In genomic region chr1:154941332-154941995, GRCh38 we compare ENCODE assay signal across 8 cellular contexts. TPM values are rescaled to one million over a fixed set of nuclear protein-coding genes. Genes with fewer than 3 reads are reported as not detected.
DNase-seq lines count a peak whose midpoint lies in the region; ATAC-seq, FAIRE-seq and TF ChIP-seq lines count a peak whose summit lies in the region.

No MANE protein-coding gene starts in this region.

- no peak for TF ChIP-seq CTCF in KMS-11 (conservative IDR thresholded peaks at IDR 0.05; ENCODE audit: low read depth, low read length)
- TF ChIP-seq CTCF in K562 (IDR thresholded peaks at IDR 0.05 in 2 of 3, conservative IDR thresholded peaks at IDR 0.05 in 1 of 3; ENCODE audit: insufficient read depth in 2 of 3, low read depth in 1 of 3, low read length in 3 of 3): no peak
- no peak for TF ChIP-seq CTCF in GM20000 (IDR thresholded peaks at IDR 0.05; ENCODE audit: extremely low read depth, missing control alignments)

- no peak for ATAC-seq in K562
- no peak for ATAC-seq in naive B cell (ENCODE audit: low read depth in 2 of 2)
- no peak for ATAC-seq in HG03196 (IDR thresholded peaks at IDR 0.05; ENCODE audit: unreplicated experiment)

- H4K20me1 ChIP-seq in KMS-11 (ENCODE audit: insufficient read depth) (no peaks in the 10 kb centered on the region), K562 (replicated peaks; ENCODE audit: control insufficient read depth, insufficient read depth, low read length) (0 out of 2 replicates have a peak, but pooled peaks cover 3% of the 10 kb centered on the region)

- H3K27me3 ChIP-seq in KMS-11 (ENCODE audit: insufficient read depth, low read depth): no peaks in the 10 kb centered on the region
- no peaks in the 10 kb centered on the region for H3K27me3 ChIP-seq in K562 (ENCODE audit: control insufficient read depth in 2 of 2, insufficient read depth in 2 of 2, low read length in 2 of 2)

- peak overlapping the region; percentile 52; the same call in 1 of the 2 replicates for H3K9ac ChIP-seq in KMS-11
- H3K9ac ChIP-seq in K562 (ENCODE audit: insufficient read depth in 1 of 2, low read depth in 2 of 2, low read length in 2 of 2): peak overlapping the region in 1 of 2 experiments; percentile 24; a peak in 1 of 4 replicates

- H3K4me1 Mint-ChIP-seq in naive B cell: peaks cover 57 to 80% (median 76%) of the 10 kb centered on the region in 3 donors

- H3K9me3 Mint-ChIP-seq in naive B cell: peaks cover 0 to 1% (median 0%) of the 10 kb centered on the region in 7 donors

- H2AFZ ChIP-seq in KMS-11 (ENCODE audit: low read depth): no peak overlapping the region
- H2AFZ ChIP-seq in K562 (ENCODE audit: low read depth, low read length): no peak overlapping the region

- in situ Hi-C loops in K562 (cut with MboI): no loop called here

- no peaks in the 10 kb centered on the region for H3K27me3 Mint-ChIP-seq in naive B cell

- H3K36me3 ChIP-seq in KMS-11 (ENCODE audit: insufficient read depth): no peaks in the 10 kb centered on the region
- no peaks in the 10 kb centered on the region for H3K36me3 ChIP-seq in K562 (ENCODE audit: control insufficient read depth, insufficient read depth, low read length)

- CTCF ChIA-PET in K562 (lab: Yijun Ruan, JAX; ENCODE audit: low intra/inter-chr PET ratio): no interaction called here

- no peak for TF ChIP-seq POLR2A in K562 (conservative IDR thresholded peaks at IDR 0.05)

- H3K4me3 Mint-ChIP-seq in naive B cell: peak overlapping the region in 7 of 8 donors; percentile 37 to 73 (median 51)

- H3K9me1 ChIP-seq in K562 (ENCODE audit: control insufficient read depth, insufficient read depth, low read length): no peaks in the 10 kb centered on the region

- H3K79me2 ChIP-seq in KMS-11 (ENCODE audit: insufficient read depth, low read depth) (no peaks in the 10 kb centered on the region), K562 (ENCODE audit: control insufficient read depth, insufficient read depth, low read length) (no peaks in the 10 kb centered on the region)

- peak overlapping the region in 3 of 6 donors; percentile 44 to 84 (median 65) for H3K27ac Mint-ChIP-seq in naive B cell

- H3K27ac ChIP-seq in KMS-11: peak overlapping the region; percentile 84
- no peak overlapping the region for H3K27ac ChIP-seq in K562 (ENCODE audit: extremely low read depth, low read depth, low read length)

- DNase-seq in COLO668 (lab: John Stamatoyannopoulos, UW; ENCODE audit: unreplicated experiment) (peak; percentile 32), K562 (ENCODE audit: extremely low read depth in 1 of 4, low spot score in 3 of 4) (peak in 2 of 4 experiments; percentile 34 to 40), naive B cell (no peak), GM20000 (ENCODE audit: low spot score) (no peak), NCI-H146 treated with DMSO at 0.1 percent for 48 hours (lab: John Stamatoyannopoulos, UW; ENCODE audit: unreplicated experiment) (no peak), NCI-H226 (no peak)

- peaks cover 0 to 5% of the 10 kb centered on the region in 2 donors for H3K36me3 Mint-ChIP-seq in naive B cell

- no peaks in the 10 kb centered on the region for H3K9me3 ChIP-seq in K562 (replicated peaks; ENCODE audit: control insufficient read depth, insufficient read depth, low read depth, low read length)

- POLR2A ChIA-PET in K562 (lab: Yijun Ruan, JAX): no interaction called here

- H3K4me3 ChIP-seq in KMS-11 (IDR thresholded peaks at IDR 0.05; ENCODE audit: insufficient read depth, low read depth, low read length): no peak overlapping the region
- no peak overlapping the region for H3K4me3 ChIP-seq in K562

- no peak for TF ChIP-seq RAD21 in K562 (CRISPR knock-in tag; conservative IDR thresholded peaks at IDR 0.05 in 1 of 2, IDR thresholded peaks at IDR 0.05 in 1 of 2)

- intact Hi-C loops in K562 (cut with micrococcal nuclease): no loop called here

- H3K4me2 ChIP-seq in KMS-11 (peak overlapping the region; percentile 76), K562 (ENCODE audit: insufficient read depth, low read length) (no peak overlapping the region)

- no peak for TF ChIP-seq EP300 in K562 (IDR thresholded peaks at IDR 0.05; ENCODE audit: low read length)

- BruUV-seq in K562 (replicated peaks; lab: Mats Ljungman, UMichigan): no TSS peak

- peaks cover 93% of the 10 kb centered on the region for H3K4me1 ChIP-seq in KMS-11 (ENCODE audit: low read depth, poor library complexity, severe bottlenecking)
- peaks cover 34 to 54% of the 10 kb centered on the region in 2 experiments; a peak in 4 of 5 replicates for H3K4me1 ChIP-seq in K562 (replicated peaks in 1 of 2; ENCODE audit: control insufficient read depth in 2 of 2, insufficient read depth in 2 of 2, low read length in 2 of 2)

- FAIRE-seq in K562 (lab: Jason Lieb, UNC): no peak

- WGBS in K562 (ENCODE audit: insufficient coverage, low coverage, missing lambda C conversion rate): 77% methylated on average over 5 of the region's 5 CpGs

RNA-seq across cellular contexts. Expression of gene PMVK, which starts 4.9 kb away (rescaled TPM):
- total RNA-seq in K562 (2011; cell fraction: chromatin; rRNA removed; ENCODE audit: low replicate concordance): 0.67 and 3.0 TPM in 2 replicates
- total RNA-seq in K562 (2011; cell fraction: nucleolus; rRNA removed): 3.2 and 5.5 TPM in 2 replicates
- total RNA-seq in K562 (2011; cell fraction: nucleoplasm; rRNA removed): 2.6 and 3.1 TPM in 2 replicates
- total RNA-seq in K562 (2014; rRNA removed): 6.3 and 6.5 TPM in 2 replicates
- total RNA-seq in K562 (2014; rRNA removed; fragmentation: Illumina TruSeq; extraction: Trizol): 4.7 and 6.0 TPM in 2 replicates
- total RNA-seq in K562 (2015; rRNA removed; fragmentation: Illumina TruSeq; extraction: Trizol): 9.4 and 9.9 TPM in 2 replicates
- 11.8 and 14.1 TPM in 2 replicates for total RNA-seq in K562 (2021)
- 9.5 and 11.4 TPM in 2 replicates for polyA plus RNA-seq in K562 (2011; rRNA removed)
- polyA plus RNA-seq in K562 (2011; cell fraction: cytosol; rRNA removed): 10.1 and 13.2 TPM in 2 replicates
- polyA plus RNA-seq in K562 (2011; cell fraction: nucleus; rRNA removed): 3.5 and 5.5 TPM in 2 replicates
- polyA plus RNA-seq in K562 (2012): 23.3 and 24.8 TPM in 2 replicates
- 6.3 and 9.6 TPM in 2 replicates for polyA plus RNA-seq in K562 (2014; fragmentation: Illumina TruSeq; extraction: Trizol)
- 1 to 10 TPM; 1.1 to 3.8 TPM for polyA plus RNA-seq in K562 (2014; fragmentation: Nextera tagmentation; extraction: Ambion mirVana)
- 15.3 and 16.4 TPM in 2 replicates for polyA plus RNA-seq in K562 (2014; rRNA removed)
- polyA minus RNA-seq in K562 (2011; rRNA and poly(A)+ RNA removed): 3.7 and 5.3 TPM in 2 replicates
- 5.9 and 6.6 TPM in 2 replicates for polyA minus RNA-seq in K562 (2011; cell fraction: cytosol; rRNA and poly(A)+ RNA removed)
- polyA minus RNA-seq in K562 (2011; cell fraction: nucleus; rRNA and poly(A)+ RNA removed): 1.5 and 1.7 TPM in 2 replicates
- polyA plus RNA-seq in naive B cell (ENCODE audit: low read depth in 6 of 6): 10 to 100 TPM; 30.8 to 45.7 (median 33.3) TPM

RNA-seq across cellular contexts. Expression of gene PBXIP1, which starts 14.4 kb away (rescaled TPM):
- 10.0 and 21.8 TPM in 2 replicates for total RNA-seq in K562 (2011; cell fraction: chromatin; rRNA removed; ENCODE audit: low replicate concordance)
- 12.2 and 13.8 TPM in 2 replicates for total RNA-seq in K562 (2011; cell fraction: nucleolus; rRNA removed)
- 14.2 and 19.3 TPM in 2 replicates for total RNA-seq in K562 (2011; cell fraction: nucleoplasm; rRNA removed)
- 8.2 and 10.2 TPM in 2 replicates for total RNA-seq in K562 (2014; rRNA removed)
- 2.7 and 3.0 TPM in 2 replicates for total RNA-seq in K562 (2014; rRNA removed; fragmentation: Illumina TruSeq; extraction: Trizol)
- total RNA-seq in K562 (2015; rRNA removed; fragmentation: Illumina TruSeq; extraction: Trizol): 4.9 and 5.1 TPM in 2 replicates
- total RNA-seq in K562 (2021): 6.3 and 8.3 TPM in 2 replicates
- polyA plus RNA-seq in K562 (2011; rRNA removed): 6.9 and 7.9 TPM in 2 replicates
- 7.4 and 8.1 TPM in 2 replicates for polyA plus RNA-seq in K562 (2011; cell fraction: cytosol; rRNA removed)
- 14.0 and 19.5 TPM in 2 replicates for polyA plus RNA-seq in K562 (2011; cell fraction: nucleus; rRNA removed)
- 8.3 and 23.2 TPM in 2 replicates for polyA plus RNA-seq in K562 (2012)
- 5.8 and 6.8 TPM in 2 replicates for polyA plus RNA-seq in K562 (2014; fragmentation: Illumina TruSeq; extraction: Trizol)
- polyA plus RNA-seq in K562 (2014; fragmentation: Nextera tagmentation; extraction: Ambion mirVana): under 1 TPM; 0.13 to 0.22 TPM
- polyA plus RNA-seq in K562 (2014; rRNA removed): 8.0 TPM in 2 replicates
- 3.3 and 4.3 TPM in 2 replicates for polyA minus RNA-seq in K562 (2011; rRNA and poly(A)+ RNA removed)
- polyA minus RNA-seq in K562 (2011; cell fraction: cytosol; rRNA and poly(A)+ RNA removed): 4.0 and 9.3 TPM in 2 replicates
- polyA minus RNA-seq in K562 (2011; cell fraction: nucleus; rRNA and poly(A)+ RNA removed): 2.8 and 3.6 TPM in 2 replicates
- 10 to 100 TPM; 36.2 to 77.3 (median 69.5) TPM for polyA plus RNA-seq in naive B cell (ENCODE audit: low read depth in 6 of 6)

RNA-seq across cellular contexts. Expression of gene PYGO2, which starts 20.1 kb away (rescaled TPM):
- total RNA-seq in K562 (2011; cell fraction: chromatin; rRNA removed; ENCODE audit: low replicate concordance): 24.1 and 50.9 TPM in 2 replicates
- total RNA-seq in K562 (2011; cell fraction: nucleolus; rRNA removed): 40.4 and 41.1 TPM in 2 replicates
- total RNA-seq in K562 (2011; cell fraction: nucleoplasm; rRNA removed): 36.8 and 44.0 TPM in 2 replicates
- total RNA-seq in K562 (2014; rRNA removed) (18.2 and 28.9 TPM in 2 replicates), K562 (2014; rRNA removed; fragmentation: Illumina TruSeq; extraction: Trizol) (15.2 and 15.8 TPM in 2 replicates), K562 (2015; rRNA removed; fragmentation: Illumina TruSeq; extraction: Trizol) (17.7 and 18.1 TPM in 2 replicates), K562 (2021) (36.2 and 36.7 TPM in 2 replicates)
- polyA plus RNA-seq in K562 (2011; rRNA removed) (23.5 and 28.3 TPM in 2 replicates), K562 (2014; fragmentation: Illumina TruSeq; extraction: Trizol) (32.5 and 34.3 TPM in 2 replicates), K562 (2014; fragmentation: Nextera tagmentation; extraction: Ambion mirVana) (1 to 10 TPM; 8.3 to 8.6 TPM), K562 (2014; rRNA removed) (24.6 and 28.1 TPM in 2 replicates), naive B cell (ENCODE audit: low read depth in 6 of 6) (10 to 100 TPM in 5 of 6 donors, 1 to 10 TPM in 1; 10.0 to 45.1 (median 29.4) TPM)
- 26.2 and 37.5 TPM in 2 replicates for polyA plus RNA-seq in K562 (2011; cell fraction: cytosol; rRNA removed)
- 43.0 and 57.2 TPM in 2 replicates for polyA plus RNA-seq in K562 (2011; cell fraction: nucleus; rRNA removed)
- 25.4 and 27.4 TPM in 2 replicates for polyA plus RNA-seq in K562 (2012)
- 14.7 and 16.1 TPM in 2 replicates for polyA minus RNA-seq in K562 (2011; rRNA and poly(A)+ RNA removed)
- 13.7 and 16.1 TPM in 2 replicates for polyA minus RNA-seq in K562 (2011; cell fraction: cytosol; rRNA and poly(A)+ RNA removed)
- polyA minus RNA-seq in K562 (2011; cell fraction: nucleus; rRNA and poly(A)+ RNA removed): 13.5 and 15.3 TPM in 2 replicates

RNA-seq across cellular contexts. Expression of gene SHC1, which starts 29.1 kb away (rescaled TPM):
- total RNA-seq in K562 (2011; cell fraction: chromatin; rRNA removed; ENCODE audit: low replicate concordance): 85.7 and 174 TPM in 2 replicates
- total RNA-seq in K562 (2011; cell fraction: nucleolus; rRNA removed): 69.6 and 76.4 TPM in 2 replicates
- 94.4 and 106 TPM in 2 replicates for total RNA-seq in K562 (2011; cell fraction: nucleoplasm; rRNA removed)
- total RNA-seq in K562 (2014; rRNA removed): 51.9 and 57.2 TPM in 2 replicates
- 34.1 and 35.4 TPM in 2 replicates for total RNA-seq in K562 (2014; rRNA removed; fragmentation: Illumina TruSeq; extraction: Trizol)
- total RNA-seq in K562 (2015; rRNA removed; fragmentation: Illumina TruSeq; extraction: Trizol): 34.4 and 35.9 TPM in 2 replicates
- 66.4 and 68.4 TPM in 2 replicates for total RNA-seq in K562 (2021)
- 64.8 and 81.2 TPM in 2 replicates for polyA plus RNA-seq in K562 (2011; rRNA removed)
- polyA plus RNA-seq in K562 (2011; cell fraction: cytosol; rRNA removed): 63.5 and 90.8 TPM in 2 replicates
- polyA plus RNA-seq in K562 (2011; cell fraction: nucleus; rRNA removed): 143 and 200 TPM in 2 replicates
- 57.8 and 71.5 TPM in 2 replicates for polyA plus RNA-seq in K562 (2012)
- 93.7 and 113 TPM in 2 replicates for polyA plus RNA-seq in K562 (2014; fragmentation: Illumina TruSeq; extraction: Trizol)
- 1 to 10 TPM; 4.1 to 5.4 TPM for polyA plus RNA-seq in K562 (2014; fragmentation: Nextera tagmentation; extraction: Ambion mirVana)
- 57.7 and 58.0 TPM in 2 replicates for polyA plus RNA-seq in K562 (2014; rRNA removed)
- polyA minus RNA-seq in K562 (2011; rRNA and poly(A)+ RNA removed): 45.0 and 49.1 TPM in 2 replicates
- polyA minus RNA-seq in K562 (2011; cell fraction: cytosol; rRNA and poly(A)+ RNA removed): 30.6 and 37.4 TPM in 2 replicates
- 22.3 and 27.7 TPM in 2 replicates for polyA minus RNA-seq in K562 (2011; cell fraction: nucleus; rRNA and poly(A)+ RNA removed)
- polyA plus RNA-seq in naive B cell (ENCODE audit: low read depth in 6 of 6): 10 to 100 TPM; 23.3 to 34.0 (median 26.3) TPM

RNA-seq across cellular contexts. Expression of gene CKS1B, which starts 33.0 kb away (rescaled TPM):
- total RNA-seq in K562 (2011; cell fraction: chromatin; rRNA removed; ENCODE audit: low replicate concordance): 61.9 and 74.9 TPM in 2 replicates
- 70.0 and 71.3 TPM in 2 replicates for total RNA-seq in K562 (2011; cell fraction: nucleolus; rRNA removed)
- total RNA-seq in K562 (2011; cell fraction: nucleoplasm; rRNA removed): 120 and 182 TPM in 2 replicates
- total RNA-seq in K562 (2014; rRNA removed) (215 and 262 TPM in 2 replicates), K562 (2014; rRNA removed; fragmentation: Illumina TruSeq; extraction: Trizol) (364 and 410 TPM in 2 replicates), K562 (2015; rRNA removed; fragmentation: Illumina TruSeq; extraction: Trizol) (269 and 292 TPM in 2 replicates), K562 (2021) (256 and 270 TPM in 2 replicates)
- polyA plus RNA-seq in K562 (2011; rRNA removed) (754 and 835 TPM in 2 replicates), K562 (2014; fragmentation: Illumina TruSeq; extraction: Trizol) (611 and 624 TPM in 2 replicates), K562 (2014; fragmentation: Nextera tagmentation; extraction: Ambion mirVana) (1,000 to 10,000 TPM; 1,039 to 1,103 TPM), K562 (2014; rRNA removed) (460 and 477 TPM in 2 replicates), naive B cell (ENCODE audit: low read depth in 6 of 6) (100 to 1,000 TPM; 117 to 196 (median 131) TPM)
- polyA plus RNA-seq in K562 (2011; cell fraction: cytosol; rRNA removed): 831 and 1,136 TPM in 2 replicates
- polyA plus RNA-seq in K562 (2011; cell fraction: nucleus; rRNA removed): 223 and 387 TPM in 2 replicates
- polyA plus RNA-seq in K562 (2012): 544 and 581 TPM in 2 replicates
- 383 and 393 TPM in 2 replicates for polyA minus RNA-seq in K562 (2011; rRNA and poly(A)+ RNA removed)
- 80.9 and 85.6 TPM in 2 replicates for polyA minus RNA-seq in K562 (2011; cell fraction: cytosol; rRNA and poly(A)+ RNA removed)
- 24.2 and 63.2 TPM in 2 replicates for polyA minus RNA-seq in K562 (2011; cell fraction: nucleus; rRNA and poly(A)+ RNA removed)
